ENCODE assay signal across 22 cellular contexts in genomic region chr17:73402466-73402865, GRCh38.
"Had no signal": no experiment of that assay in that cellular context is flagged by ENCODE, and none has a peak within 500 bp of the region (broad histone marks: within the 10 kb centered on the region; RNA-seq: fewer than 3 reads in every experiment).

No MANE protein-coding gene starts in this region.

- H3K4me1 ChIP-seq: esophagus squamous epithelium, left ventricle myocardium inferior, parathyroid adenoma, stomach, upper lobe of left lung had no signal

- DNase-seq: effector memory CD8-positive, alpha-beta T cell; esophagus squamous epithelium; foreskin melanocyte; hippocampal formation; naive B cell; stimulated activated CD4-positive, alpha-beta T cell treated with anti-CD3 and anti-CD28 coated beads, Interleukin-2, amount 100 ng/mL, for 24 hours; stimulated activated CD4-positive, alpha-beta T cell treated with anti-CD3 and anti-CD28 coated beads, Interleukin-4, amount 100 ng/mL, for 24 hours; stimulated activated naive CD4-positive, alpha-beta T cell treated with Interleukin-2 at 50 U/mL for 16 hours; stomach; upper lobe of left lung had no signal

- H3K4me3 ChIP-seq: coronary artery, esophagus squamous epithelium, heart right ventricle, left ventricle myocardium inferior, lung, mucosa of descending colon, smooth muscle cell, stomach, thoracic aorta, tibial nerve, upper lobe of left lung had no signal

- H3K9me3 ChIP-seq: esophagus squamous epithelium, heart right ventricle, left ventricle myocardium inferior, mucosa of descending colon, stomach, thoracic aorta, tibial nerve, upper lobe of left lung had no signal

- H2AFZ ChIP-seq: parathyroid adenoma had no signal

- H3K9ac ChIP-seq: parathyroid adenoma had no signal

- H3K27me3 ChIP-seq: esophagus squamous epithelium, heart right ventricle, stomach, tibial nerve, upper lobe of left lung had no signal

- H3K27ac ChIP-seq: coronary artery, esophagus squamous epithelium, heart right ventricle, left ventricle myocardium inferior, parathyroid adenoma, stomach, thoracic aorta, tibial nerve, upper lobe of left lung had no signal

- ATAC-seq: effector memory CD8-positive, alpha-beta T cell; left colon; natural killer cell treated with Interleukin-12 subunit alpha and Interleukin-12 subunit beta and Interleukin-15 and Interleukin-18, amount 100 ng/mL, for 72 hours; stimulated activated effector memory CD8-positive, alpha-beta T cell treated with anti-CD3 and anti-CD28 coated beads, Interleukin-12 subunit alpha, Interleukin-12 subunit beta, amount 100 ng/mL, for 72 hours had no signal

- H3K79me2 ChIP-seq: parathyroid adenoma had no signal

- H3K4me2 ChIP-seq: smooth muscle cell had no signal

- H3K36me3 ChIP-seq: esophagus squamous epithelium, heart right ventricle, left ventricle myocardium inferior, stomach, thoracic aorta, upper lobe of left lung had no signal
